Comparison of ENCODE assay signal across 11 cellular contexts in the genomic region with DNA sequence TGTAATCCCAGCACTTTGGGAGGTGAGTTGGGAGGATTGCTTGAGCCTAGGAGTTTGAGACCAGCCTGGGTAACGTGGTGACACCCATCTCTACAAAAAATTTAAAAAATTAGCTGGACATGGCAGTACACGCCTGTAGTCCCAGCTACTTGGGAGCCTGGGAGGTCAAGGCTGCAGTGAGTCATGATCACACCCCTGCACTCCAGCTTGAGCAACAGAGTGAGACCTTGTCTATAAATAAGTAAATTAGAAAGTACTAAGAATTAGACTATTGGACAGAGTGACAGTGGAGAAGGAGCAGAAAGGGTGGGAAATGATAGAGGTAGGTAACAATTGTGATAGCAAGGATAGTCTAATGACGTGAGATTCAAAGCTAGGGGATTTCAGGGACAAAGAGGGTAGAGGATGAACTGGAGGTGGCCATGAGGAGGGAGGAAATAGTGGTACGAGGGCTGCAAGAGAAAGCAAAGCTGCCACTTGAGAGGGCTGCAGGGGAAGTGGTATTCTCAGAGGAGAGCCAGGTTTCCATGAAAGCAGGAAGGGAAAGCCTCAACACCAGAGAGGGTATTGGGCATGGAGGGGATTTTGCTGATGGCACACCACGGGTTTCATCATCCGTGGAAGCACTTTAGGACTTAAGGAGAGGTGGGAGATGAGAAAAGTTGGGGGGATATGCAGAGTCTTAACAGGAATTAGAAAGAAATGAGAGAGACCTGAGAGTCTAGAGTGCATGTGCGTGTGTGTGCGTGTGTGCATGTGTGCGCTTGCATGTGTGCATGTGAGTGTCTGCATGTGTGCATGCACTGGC.
DNase-seq lines count a peak whose midpoint lies in the region; ATAC-seq and TF ChIP-seq lines count a peak whose summit lies in the region.
"Had no signal": no experiment of that assay in that cellular context is flagged by ENCODE, and none has a peak within 500 bp of the region (broad histone marks: within the 10 kb centered on the region; RNA-seq: fewer than 3 reads in every experiment).

No MANE protein-coding gene starts in this region.

- H3K4me1 ChIP-seq in OCI-LY7 (ENCODE audit: insufficient read depth, low read length, poor library complexity, severe bottlenecking) (peaks cover 40% of the 10 kb centered on the region), mucosa of descending colon (ENCODE audit: low read depth) (no peaks in the 10 kb centered on the region), Karpas-422 (ENCODE audit: low read length) (peaks cover 3% of the 10 kb centered on the region)

- ATAC-seq in GM18508 (IDR thresholded peaks at IDR 0.05; ENCODE audit: insufficient read depth, unreplicated experiment) = peak; percentile 41
- peak; percentile 65 for ATAC-seq in GM21619 (IDR thresholded peaks at IDR 0.05; ENCODE audit: unreplicated experiment)
- ATAC-seq in mucosa of descending colon = peak; percentile 49
- no peak for ATAC-seq in HG03378 (IDR thresholded peaks at IDR 0.05; ENCODE audit: unreplicated experiment)
- ATAC-seq: sciatic nerve had no signal

- CTCF ChIA-PET in OCI-LY7 (lab: Charles Lee; ENCODE audit: unreplicated experiment) = no interaction called here

- peaks cover 33% of the 10 kb centered on the region for H3K36me3 ChIP-seq in OCI-LY7 (ENCODE audit: insufficient read depth, low read length)
- H3K36me3 ChIP-seq in mucosa of descending colon (ENCODE audit: low read depth) = no peaks in the 10 kb centered on the region
- H3K36me3 ChIP-seq in Karpas-422 (ENCODE audit: insufficient read depth, low read length) = no peaks in the 10 kb centered on the region

- no TSS peak for BruUV-seq in OCI-LY7 (replicated peaks; lab: Mats Ljungman, UMichigan)

- H3K27ac ChIP-seq in OCI-LY7 (ENCODE audit: low read depth, low read length, poor library complexity, severe bottlenecking) = peak overlapping the region; percentile 23
- H3K27ac ChIP-seq in Karpas-422 (ENCODE audit: low read length) = no peak overlapping the region
- H3K27ac ChIP-seq: hepatocyte, testis had no signal

- H3K4me2 ChIP-seq in OCI-LY7 (ENCODE audit: low read length) (peak overlapping the region; percentile 40), Karpas-422 (ENCODE audit: low read depth, low read length, poor library complexity, severe bottlenecking) (no peak overlapping the region)
- H3K4me2 ChIP-seq: hepatocyte had no signal

- TF ChIP-seq CTCF in OCI-LY7 (conservative IDR thresholded peaks at IDR 0.05; ENCODE audit: low read length) (no peak), mucosa of descending colon (IDR thresholded peaks at IDR 0.05) (no peak)

- no peak overlapping the region for H3K4me3 ChIP-seq in OCI-LY7 (ENCODE audit: low read depth, low read length, poor library complexity, severe bottlenecking)
- H3K4me3 ChIP-seq in mucosa of descending colon = no peak overlapping the region
- no peak overlapping the region for H3K4me3 ChIP-seq in Karpas-422 (ENCODE audit: low read length)
- H3K4me3 ChIP-seq: hepatocyte, testis had no signal

- no peaks in the 10 kb centered on the region for H3K9me3 ChIP-seq in OCI-LY7 (ENCODE audit: low read length)
- H3K9me3 ChIP-seq in mucosa of descending colon = no peaks in the 10 kb centered on the region
- H3K9me3 ChIP-seq in Karpas-422 (ENCODE audit: low read length) = no peaks in the 10 kb centered on the region
- H3K9me3 ChIP-seq: testis had no signal

- DNase-seq in OCI-LY7 (ENCODE audit: low spot score) (peak; percentile 33), mucosa of descending colon (no peak), pons (ENCODE audit: low spot score) (no peak), Karpas-422 (no peak)
- DNase-seq: KG1, testis had no signal

- H2AFZ ChIP-seq in OCI-LY7 (ENCODE audit: low read length) = no peak overlapping the region
- no peak overlapping the region for H2AFZ ChIP-seq in Karpas-422 (ENCODE audit: low read length)
- H2AFZ ChIP-seq: hepatocyte had no signal

- H3K9me2 ChIP-seq in OCI-LY7 (ENCODE audit: insufficient read depth, low read length) = no peaks in the 10 kb centered on the region
- no peaks in the 10 kb centered on the region for H3K9me2 ChIP-seq in Karpas-422 (replicated peaks; ENCODE audit: insufficient read depth, low read length)

- H3K9ac ChIP-seq in Karpas-422 (ENCODE audit: low read length) = no peak overlapping the region

- POLR2A ChIA-PET in OCI-LY7 (lab: Charles Lee) = interaction anchor here (0.6 kb wide), 1 partner anchor 299 kb away, joined by 4 read pairs; no protein-coding TSS in a partner anchor

- intact Hi-C loops in OCI-LY7 (cut with micrococcal nuclease; ENCODE audit: unreplicated experiment) = no loop called here
- intact Hi-C loops in mucosa of descending colon (cut with DNase I, micrococcal nuclease) = no loop called here

- H4K20me1 ChIP-seq in OCI-LY7 (ENCODE audit: insufficient read depth, low read length) = no peaks in the 10 kb centered on the region
- H4K20me1 ChIP-seq in Karpas-422 (ENCODE audit: insufficient read depth, low read depth, low read length) = no peaks in the 10 kb centered on the region

- no peaks in the 10 kb centered on the region for H3K27me3 ChIP-seq in Karpas-422 (ENCODE audit: low read length)
- H3K27me3 ChIP-seq: hepatocyte, testis had no signal

- H3K79me2 ChIP-seq in OCI-LY7 (ENCODE audit: insufficient read depth, low read depth, low read length) = peaks cover 11% of the 10 kb centered on the region; the same call in 1 of the 2 replicates
- H3K79me2 ChIP-seq in Karpas-422 (ENCODE audit: low read length) = no peaks in the 10 kb centered on the region
- H3K79me2 ChIP-seq: hepatocyte had no signal
